Comparison of ENCODE assay signal across 9 cellular contexts in the genomic region with DNA sequence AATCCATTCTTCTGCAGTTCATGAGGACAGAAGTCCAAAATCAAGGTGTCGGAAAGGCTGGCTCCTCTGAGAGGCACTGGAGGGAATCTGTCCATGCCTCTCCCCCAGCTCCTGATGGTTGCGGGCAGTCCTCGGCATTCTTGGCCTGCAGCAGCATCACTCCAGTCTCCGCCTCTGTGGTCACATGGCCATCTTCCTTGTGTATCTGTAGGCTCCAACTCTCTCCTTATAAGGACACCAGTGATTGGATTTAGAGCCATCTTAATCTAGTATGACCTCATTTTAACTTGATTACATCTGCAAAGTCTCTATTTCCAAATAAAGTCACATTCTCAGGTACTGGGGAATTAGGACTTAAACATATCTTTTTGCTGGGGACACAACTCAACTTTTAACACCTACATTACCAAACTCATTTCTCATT. TPM values are rescaled to one million over a fixed set of nuclear protein-coding genes. Genes with fewer than 3 reads are reported as not detected.
A peak's percentile ranks its signal among the peaks of the same experiment; 100 is the strongest.
DNase-seq lines count a peak whose midpoint lies in the region; TF ChIP-seq lines count a peak whose summit lies in the region.
"Had no signal": no experiment of that assay in that cellular context is flagged by ENCODE, and none has a peak within 500 bp of the region (broad histone marks: within the 10 kb centered on the region; RNA-seq: fewer than 3 reads in every experiment).

No MANE protein-coding gene starts in this region.

- no peak for TF ChIP-seq CTCF in esophagus squamous epithelium (IDR thresholded peaks at IDR 0.05)

- H3K36me3 ChIP-seq in esophagus squamous epithelium (no peaks in the 10 kb centered on the region), muscle layer of colon (ENCODE audit: insufficient read depth, low read length) (no peaks in the 10 kb centered on the region)

- H3K4me3 ChIP-seq in esophagus squamous epithelium: no peak overlapping the region
- peak overlapping the region in 1 of 2 donors; percentile 38 for H3K4me3 ChIP-seq in muscle layer of colon (ENCODE audit: low read depth in 1 of 2, low read length in 2 of 2)

- H3K9me3 Mint-ChIP-seq in activated T-helper 2 cell treated with anti-CD3 and anti-CD28 coated beads, Interferon-gamma antibody, Interleukin-2, Interleukin-4, amounts not matched to agents 10 μg/mL and 5 μg/mL and 100 μg/mL, durations not matched to agents 14 hours and 24 hours and 36 hours: no peaks in the 10 kb centered on the region
- H3K9me3 Mint-ChIP-seq: dendritic cell treated with granulocyte-macrophage colony-stimulating factor and Interleukin-4, amounts not matched to agents 40 ng/mL and 50 ng/mL, for 4 days had no signal

- H3K27ac Mint-ChIP-seq in activated T-helper 2 cell treated with anti-CD3 and anti-CD28 coated beads, Interferon-gamma antibody, Interleukin-2, Interleukin-4, amounts not matched to agents 10 μg/mL and 5 μg/mL and 100 μg/mL, durations not matched to agents 14 hours and 24 hours and 36 hours: no peak overlapping the region

- H3K4me1 ChIP-seq in esophagus squamous epithelium (peaks cover 23 to 66% (median 47%) of the 10 kb centered on the region in 3 donors), muscle layer of colon (ENCODE audit: insufficient read depth, low read length) (peaks cover 49% of the 10 kb centered on the region)

- H3K27ac ChIP-seq in esophagus squamous epithelium (peak overlapping the region; percentile 54 to 93 (median 87)), muscle layer of colon (ENCODE audit: low read depth, low read length) (peak overlapping the region; percentile 96)

- no peak for TF ChIP-seq POLR2A in esophagus squamous epithelium (IDR thresholded peaks at IDR 0.05)

- DNase-seq in A172 (ENCODE audit: low spot score): peak; percentile 97
- DNase-seq in NCI-H226: peak; percentile 46
- no peak for DNase-seq in esophagus squamous epithelium (lab: John Stamatoyannopoulos, UW)
- DNase-seq in germinal center (ENCODE audit: low spot score): no peak
- DNase-seq in effector CD8-positive, alpha-beta T cell (lab: John Stamatoyannopoulos, UW): no peak
- DNase-seq in activated CD4-positive, alpha-beta T cell treated with anti-CD3 and anti-CD28 coated beads, Interleukin-2, amount 50 U/mL, for 1 hour: no peak
- no peak for DNase-seq in activated T-helper 2 cell treated with anti-CD3 and anti-CD28 coated beads, Interferon-gamma antibody, Interleukin-2, Interleukin-4, amounts not matched to agents 10 μg/mL and 5 μg/mL and 100 μg/mL, durations not matched to agents 14 hours and 24 hours and 36 hours (ENCODE audit: low spot score)

- H3K4me3 Mint-ChIP-seq in activated T-helper 2 cell treated with anti-CD3 and anti-CD28 coated beads, Interferon-gamma antibody, Interleukin-2, Interleukin-4, amounts not matched to agents 10 μg/mL and 5 μg/mL and 100 μg/mL, durations not matched to agents 14 hours and 24 hours and 36 hours (ENCODE audit: low read depth): no peak overlapping the region
- H3K4me3 Mint-ChIP-seq: dendritic cell treated with granulocyte-macrophage colony-stimulating factor and Interleukin-4, amounts not matched to agents 40 ng/mL and 50 ng/mL, for 4 days had no signal

- no peaks in the 10 kb centered on the region for H3K27me3 Mint-ChIP-seq in activated T-helper 2 cell treated with anti-CD3 and anti-CD28 coated beads, Interferon-gamma antibody, Interleukin-2, Interleukin-4, amounts not matched to agents 10 μg/mL and 5 μg/mL and 100 μg/mL, durations not matched to agents 14 hours and 24 hours and 36 hours (ENCODE audit: low read depth)
- H3K27me3 Mint-ChIP-seq: dendritic cell treated with granulocyte-macrophage colony-stimulating factor and Interleukin-4, amounts not matched to agents 40 ng/mL and 50 ng/mL, for 4 days had no signal

- H3K9ac ChIP-seq in muscle layer of colon (ENCODE audit: low read length): peak overlapping the region; percentile 57

- no peaks in the 10 kb centered on the region for H3K36me3 Mint-ChIP-seq in activated T-helper 2 cell treated with anti-CD3 and anti-CD28 coated beads, Interferon-gamma antibody, Interleukin-2, Interleukin-4, amounts not matched to agents 10 μg/mL and 5 μg/mL and 100 μg/mL, durations not matched to agents 14 hours and 24 hours and 36 hours (ENCODE audit: low read depth)

- H3K9me3 ChIP-seq in esophagus squamous epithelium: no peaks in the 10 kb centered on the region
- H3K9me3 ChIP-seq in muscle layer of colon (ENCODE audit: low read length): no peaks in the 10 kb centered on the region

- H3K27me3 ChIP-seq in esophagus squamous epithelium: no peaks in the 10 kb centered on the region
- H3K27me3 ChIP-seq in muscle layer of colon (ENCODE audit: control insufficient read depth in 1 of 2, insufficient read depth in 2 of 2, low read length in 2 of 2): no peaks in the 10 kb centered on the region

- intact Hi-C loops in esophagus squamous epithelium (cut with DNase I): no loop called here
- intact Hi-C loops in activated T-helper 2 cell treated with anti-CD3 and anti-CD28 coated beads, Interferon-gamma antibody, Interleukin-2, Interleukin-4, amounts not matched to agents 10 μg/mL and 5 μg/mL and 100 μg/mL, durations not matched to agents 14 hours and 24 hours and 36 hours (cut with micrococcal nuclease): no loop called here

- peaks cover 5% of the 10 kb centered on the region for H3K4me1 Mint-ChIP-seq in activated T-helper 2 cell treated with anti-CD3 and anti-CD28 coated beads, Interferon-gamma antibody, Interleukin-2, Interleukin-4, amounts not matched to agents 10 μg/mL and 5 μg/mL and 100 μg/mL, durations not matched to agents 14 hours and 24 hours and 36 hours (ENCODE audit: low read depth)

- 74 to 76% methylated on average over 4 of the region's 4 CpGs for WGBS in esophagus squamous epithelium, 2 donors

RNA-seq across cellular contexts. Expression of a gene that starts 56.0 kb away (rescaled TPM):
- total RNA-seq in A172 (2014; rRNA removed; shearing (Covaris generic)): 225 and 260 TPM in 2 replicates
- total RNA-seq in esophagus squamous epithelium: 10 to 100 TPM; 65.4 to 77.0 (median 71.5) TPM
- total RNA-seq in activated T-helper 2 cell treated with anti-CD3 and anti-CD28 coated beads, Interferon-gamma antibody, Interleukin-2, Interleukin-4, amounts not matched to agents 10 μg/mL and 5 μg/mL and 100 μg/mL, durations not matched to agents 14 hours and 24 hours and 36 hours: 34.8 and 35.6 TPM in 2 replicates

Comparison
In these comparisons a context has a peak if more than half of its experiments do, and no peak if none do; other contexts are left out.
1. DNase-seq: peak in A172 (single experiment) and NCI-H226 (single experiment); none in esophagus squamous epithelium (single experiment), germinal center (single experiment), effector CD8-positive, alpha-beta T cell (single experiment), activated CD4-positive, alpha-beta T cell treated with anti-CD3 and anti-CD28 coated beads, Interleukin-2, amount 50 U/mL, for 1 hour (single experiment) and activated T-helper 2 cell treated with anti-CD3 and anti-CD28 coated beads, Interferon-gamma antibody, Interleukin-2, Interleukin-4, amounts not matched to agents 10 μg/mL and 5 μg/mL and 100 μg/mL, durations not matched to agents 14 hours and 24 hours and 36 hours (single experiment).